16 cellular contexts compared by ENCODE assay signal in the genomic region with DNA sequence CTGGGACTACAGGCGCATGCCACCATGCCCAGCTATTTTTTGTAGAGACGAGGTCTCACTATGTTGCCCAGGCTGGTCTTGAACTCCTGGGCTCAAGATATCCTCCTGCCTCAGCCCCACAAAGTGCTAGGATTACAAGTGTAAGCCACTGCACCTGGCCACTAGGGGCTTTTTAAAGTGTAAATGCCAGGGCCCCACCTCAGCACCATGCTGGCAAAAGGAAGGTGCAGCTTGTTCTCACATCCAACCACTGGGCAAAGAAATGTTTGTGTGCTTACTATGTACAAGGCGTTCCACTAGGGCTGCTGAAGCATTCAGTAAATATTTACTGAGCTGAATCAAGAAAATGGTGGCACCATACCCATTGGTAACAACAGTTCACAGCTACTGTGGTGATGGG. TPM values are rescaled to one million over a fixed set of nuclear protein-coding genes. Genes with fewer than 3 reads are reported as not detected.
DNase-seq lines count a peak whose midpoint lies in the region; ATAC-seq, FAIRE-seq and TF ChIP-seq lines count a peak whose summit lies in the region.
"Had no signal": no experiment of that assay in that cellular context is flagged by ENCODE, and none has a peak within 500 bp of the region (broad histone marks: within the 10 kb centered on the region; RNA-seq: fewer than 3 reads in every experiment).

No MANE protein-coding gene starts in this region.

- intact Hi-C loops in activated naive CD4-positive, alpha-beta T cell treated with anti-CD3 and anti-CD28 coated beads for 36 hours (cut with micrococcal nuclease) = no loop called here

- no peak overlapping the region for H3K4me3 Mint-ChIP-seq in activated naive CD4-positive, alpha-beta T cell treated with anti-CD3 and anti-CD28 coated beads for 36 hours
- H3K4me3 Mint-ChIP-seq: brain had no signal

- peak; percentile 56 for FAIRE-seq in urothelium cell line (lab: Jason Lieb, UNC)
- FAIRE-seq: H54, TTC549 had no signal

- H3K36me3 Mint-ChIP-seq in activated naive CD4-positive, alpha-beta T cell treated with anti-CD3 and anti-CD28 coated beads, Interleukin-2, amount 50 U/mL, for 72 hours = peaks cover 0 to 21% of the 10 kb centered on the region in 2 donors
- H3K36me3 Mint-ChIP-seq in activated naive CD4-positive, alpha-beta T cell treated with anti-CD3 and anti-CD28 coated beads for 36 hours (ENCODE audit: low read depth) = peaks cover 16% of the 10 kb centered on the region

- TF ChIP-seq CTCF in epithelial cell of proximal tubule (conservative IDR thresholded peaks at IDR 0.05; ENCODE audit: low read depth, low read length) = peak; percentile 17

- DNase-seq in activated naive CD4-positive, alpha-beta T cell treated with anti-CD3 and anti-CD28 coated beads, Interleukin-2, amount 50 U/mL, for 72 hours (ENCODE audit: low spot score in 2 of 2) = no peak
- DNase-seq in activated naive CD4-positive, alpha-beta T cell treated with anti-CD3 and anti-CD28 coated beads for 36 hours = no peak
- peak; percentile 46 for DNase-seq in NCI-H510A (lab: John Stamatoyannopoulos, UW)
- DNase-seq in epithelial cell of proximal tubule (ENCODE audit: low read depth) = no peak
- DNase-seq in urothelium cell line (ENCODE audit: low spot score) = no peak
- no peak for DNase-seq in activated gamma-delta T cell (lab: John Stamatoyannopoulos, UW)
- no peak for DNase-seq in CD1c-positive myeloid dendritic cell (ENCODE audit: extremely low spot score)
- no peak for DNase-seq in hippocampal formation (lab: John Stamatoyannopoulos, UW)
- DNase-seq: activated T-cell treated with anti-CD3 and anti-CD28 coated beads, Interleukin-2, amount 50 U/mL, for 1 hour; heart left ventricle; NCI-H187 treated with DMSO at 0.1 percent for 48 hours had no signal

- CTCF ChIA-PET in activated naive CD4-positive, alpha-beta T cell treated with anti-CD3 and anti-CD28 coated beads for 36 hours (lab: Charles Lee) = interaction anchor here (0.6 to 1.4 kb wide), 5 partner anchors 12 to 40 kb away, joined by 3 to 6 read pairs (median 3); a partner anchor contains a TSS

- peaks cover 39% of the 10 kb centered on the region for H3K4me1 Mint-ChIP-seq in activated naive CD4-positive, alpha-beta T cell treated with anti-CD3 and anti-CD28 coated beads for 36 hours (ENCODE audit: low read depth)
- H3K4me1 Mint-ChIP-seq: brain had no signal

- H3K27ac Mint-ChIP-seq in activated naive CD4-positive, alpha-beta T cell treated with anti-CD3 and anti-CD28 coated beads, Interleukin-2, amount 50 U/mL, for 72 hours = peak overlapping the region; percentile 33 to 88
- no peak overlapping the region for H3K27ac Mint-ChIP-seq in activated naive CD4-positive, alpha-beta T cell treated with anti-CD3 and anti-CD28 coated beads for 36 hours

- H3K9me3 Mint-ChIP-seq in activated naive CD4-positive, alpha-beta T cell treated with anti-CD3 and anti-CD28 coated beads, Interleukin-2, amount 50 U/mL, for 72 hours = no peaks in the 10 kb centered on the region
- H3K9me3 Mint-ChIP-seq in activated naive CD4-positive, alpha-beta T cell treated with anti-CD3 and anti-CD28 coated beads for 36 hours = no peaks in the 10 kb centered on the region
- H3K9me3 Mint-ChIP-seq: brain had no signal

- H3K27me3 Mint-ChIP-seq in activated naive CD4-positive, alpha-beta T cell treated with anti-CD3 and anti-CD28 coated beads for 36 hours (ENCODE audit: low read depth) = no peaks in the 10 kb centered on the region
- H3K27me3 Mint-ChIP-seq: brain had no signal

- no peak for ATAC-seq in activated naive CD4-positive, alpha-beta T cell treated with anti-CD3 and anti-CD28 coated beads, Interleukin-2, amount 50 U/mL, for 72 hours
- ATAC-seq: heart left ventricle had no signal

- H3K4me3 ChIP-seq in epithelial cell of proximal tubule (ENCODE audit: low read depth, low read length) = no peak overlapping the region
- H3K4me3 ChIP-seq: BLaER1 treated with 17β-estradiol and CSF1 and Interleukin-3, amounts not matched to agents 10 nM and 100 nM; heart left ventricle had no signal

RNA-seq across cellular contexts. Expression of gene COG1, which starts 22.6 kb away (rescaled TPM):
- 10 to 100 TPM; 26.8 to 40.5 TPM for total RNA-seq in activated naive CD4-positive, alpha-beta T cell treated with anti-CD3 and anti-CD28 coated beads, Interleukin-2, amount 50 U/mL, for 72 hours
- 10 to 100 TPM; 31.4 to 32.1 TPM for total RNA-seq in activated naive CD4-positive, alpha-beta T cell treated with anti-CD3 and anti-CD28 coated beads for 36 hours
- 11.6 and 19.6 TPM in 2 replicates for total RNA-seq in epithelial cell of proximal tubule

RNA-seq across cellular contexts. Expression of gene CPSF4L, which starts 46.3 kb away (rescaled TPM):
- not detected for total RNA-seq in activated naive CD4-positive, alpha-beta T cell treated with anti-CD3 and anti-CD28 coated beads, Interleukin-2, amount 50 U/mL, for 72 hours
- not detected for total RNA-seq in activated naive CD4-positive, alpha-beta T cell treated with anti-CD3 and anti-CD28 coated beads for 36 hours
- total RNA-seq in epithelial cell of proximal tubule = not detected in 2 replicates
- total RNA-seq: heart left ventricle, liver had no signal

RNA-seq across cellular contexts. Expression of gene SSTR2, which starts 50.6 kb away (rescaled TPM):
- total RNA-seq in activated naive CD4-positive, alpha-beta T cell treated with anti-CD3 and anti-CD28 coated beads, Interleukin-2, amount 50 U/mL, for 72 hours = under 1 TPM; 0.12 to 0.87 TPM
- not detected for total RNA-seq in activated naive CD4-positive, alpha-beta T cell treated with anti-CD3 and anti-CD28 coated beads for 36 hours
- total RNA-seq in epithelial cell of proximal tubule = under 0.01 TPM in 1 of 2 replicates, not detected in the other
